In the genomic region with DNA sequence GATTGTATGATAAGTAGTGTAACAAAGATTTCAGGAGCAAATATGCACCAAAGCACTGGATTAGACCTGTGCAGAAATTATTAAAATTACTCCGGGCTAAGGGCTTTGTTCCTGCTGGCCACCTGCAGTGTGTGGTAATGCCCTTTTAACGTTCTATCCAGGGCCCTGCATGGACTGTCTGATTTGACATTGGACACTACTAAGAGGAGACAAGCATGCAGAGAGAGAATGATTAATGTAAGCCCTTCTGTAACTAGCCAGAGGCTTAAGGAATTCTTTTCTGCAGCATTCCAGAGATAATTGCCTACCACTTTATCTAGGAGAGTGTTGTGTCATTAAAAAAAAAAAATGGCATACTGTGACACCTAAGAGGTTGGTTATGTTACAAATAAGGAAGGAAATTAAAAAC, we compare ENCODE assay signal across 11 cellular contexts.
DNase-seq lines count a peak whose midpoint lies in the region; ATAC-seq, FAIRE-seq and TF ChIP-seq lines count a peak whose summit lies in the region.
"Had no signal": no experiment of that assay in that cellular context is flagged by ENCODE, and none has a peak within 500 bp of the region (broad histone marks: within the 10 kb centered on the region; RNA-seq: fewer than 3 reads in every experiment).

No MANE protein-coding gene starts in this region.

- H3K27ac ChIP-seq in right atrium auricular region, result no peak overlapping the region
- H3K27ac ChIP-seq: SK-N-MC had no signal

- no peak for TF ChIP-seq CTCF in right atrium auricular region (IDR thresholded peaks at IDR 0.05)
- TF ChIP-seq CTCF in D721Med (IDR thresholded peaks at IDR 0.05; ENCODE audit: insufficient read depth, missing control alignments), result no peak

- ATAC-seq in Right ventricle myocardium superior (ENCODE audit: poor library complexity) (peak; percentile 73), SK-N-SH treated with all-trans-retinoic acid at 6 μM for 48 hours (peak; percentile 70), esophagus mucosa (no peak)
- ATAC-seq: natural killer cell treated with Interleukin-12 subunit alpha and Interleukin-12 subunit beta and Interleukin-15 and Interleukin-18, amount 100 ng/mL, for 72 hours had no signal

- no peaks in the 10 kb centered on the region for H3K27me3 ChIP-seq in right atrium auricular region

- peaks cover 0 to 7% of the 10 kb centered on the region in 2 donors for H3K4me1 ChIP-seq in right atrium auricular region

- intact Hi-C loops in Right ventricle myocardium superior (cut with DNase I), result no loop called here

- no peak for DNase-seq in Right ventricle myocardium superior
- no peak for DNase-seq in right atrium auricular region (ENCODE audit: low spot score)
- peak; percentile 41 for DNase-seq in iris pigment epithelial cell (ENCODE audit: low read depth)
- DNase-seq in D721Med (ENCODE audit: insufficient read length, low spot score), result no peak
- DNase-seq in stimulated activated CD8-positive, alpha-beta memory T cell treated with anti-CD3 and anti-CD28 coated beads, Interleukin-4, amount 100 ng/mL, for 48 hours, result no peak
- no peak for DNase-seq in NCI-H510A treated with DMSO at 0.1 percent for 48 hours (lab: John Stamatoyannopoulos, UW)
- DNase-seq: DMS79 had no signal

- H3K4me3 ChIP-seq in right atrium auricular region, result no peak overlapping the region
- H3K4me3 ChIP-seq: SK-N-MC had no signal

- no peaks in the 10 kb centered on the region for H3K36me3 ChIP-seq in right atrium auricular region

- FAIRE-seq in D721Med (lab: Jason Lieb, UNC), result no peak

- H3K9me3 ChIP-seq in right atrium auricular region, result no peaks in the 10 kb centered on the region

TF ChIP-seq in SK-N-SH treated with all-trans-retinoic acid at 6 μM for 48 hours, 23 proteins besides CTCF, POLR2A, EP300 and RAD21:
- TF ChIP-seq ISL1 (CRISPR knock-in tag; IDR thresholded peaks at IDR 0.05), result peak; percentile 77
- no peak for TF ChIP-seq ZFP30 (CRISPR knock-in tag; IDR thresholded peaks at IDR 0.05)
- TF ChIP-seq ZNF70 (CRISPR knock-in tag; IDR thresholded peaks at IDR 0.05), result no peak
